ENCODE assay signal across 8 cellular contexts in genomic region chr5:71446540-71447216, GRCh38. TPM values are rescaled to one million over a fixed set of nuclear protein-coding genes. Genes with fewer than 3 reads are reported as not detected.
DNase-seq lines count a peak whose midpoint lies in the region; ATAC-seq and TF ChIP-seq lines count a peak whose summit lies in the region.
"Not testable (repeated sequence)": the region's sequence is repeated elsewhere in the genome, so short reads cannot be mapped to it uniquely, and the experiment has no call there.

No MANE protein-coding gene starts in this region.

- intact Hi-C loops in body of pancreas (cut with DNase I): not testable (repeated sequence)

- WGBS in body of pancreas, 2 donors: 54% methylated on average over 12 of the region's 13 CpGs

- H3K4me1 ChIP-seq in DOHH2 (ENCODE audit: control insufficient read depth, low read length); body of pancreas: not testable (repeated sequence)

- H3K27me3 ChIP-seq in DOHH2 (ENCODE audit: control insufficient read depth, low read length): peaks cover 14% of the 10 kb centered on the region
- not testable (repeated sequence) for H3K27me3 ChIP-seq in body of pancreas

- not testable (repeated sequence) for H3K4me1 Mint-ChIP-seq in T-helper 17 cell, memory B cell

- not testable (repeated sequence) for H4K20me1 ChIP-seq in DOHH2 (ENCODE audit: control insufficient read depth, insufficient read depth, low read depth, low read length)

- H3K9me3 ChIP-seq in DOHH2 (ENCODE audit: control insufficient read depth, insufficient read depth, low read length); T-helper 17 cell (ENCODE audit: control insufficient read depth, low read length, poor library complexity, severe bottlenecking); body of pancreas: not testable (repeated sequence)

- not testable (repeated sequence) for H3K36me3 ChIP-seq in DOHH2 (ENCODE audit: control insufficient read depth, low read length); body of pancreas (replicated peaks in 1 of 2; ENCODE audit: insufficient read depth in 1 of 2, low read depth in 2 of 2)

- not testable (repeated sequence) for TF ChIP-seq CTCF in DOHH2 (IDR thresholded peaks at IDR 0.05; ENCODE audit: low read depth, low read length, poor library complexity, severe bottlenecking); body of pancreas (IDR thresholded peaks at IDR 0.05)

- DNase-seq in NCI-H1694 (lab: John Stamatoyannopoulos, UW) (peak; percentile 33), superior temporal gyrus (ENCODE audit: extremely low spot score) (peak; percentile 48)
- DNase-seq in T-helper 17 cell; body of pancreas; memory B cell (ENCODE audit: low spot score in 2 of 2): not testable (repeated sequence)

- peak overlapping the region; percentile 12 for H3K4me3 Mint-ChIP-seq in T-helper 17 cell
- H3K4me3 Mint-ChIP-seq in memory B cell: peak overlapping the region; percentile 74

- ATAC-seq in GM19452 (IDR thresholded peaks at IDR 0.05; ENCODE audit: unreplicated experiment) (peak; percentile 28), HG03025 (IDR thresholded peaks at IDR 0.05; ENCODE audit: low FRiP score, unreplicated experiment) (peak; percentile 21), T-helper 17 cell (peak; percentile 22), body of pancreas (peak; percentile 8), memory B cell (ENCODE audit: low read depth) (peak; percentile 13)

- H3K9me2 ChIP-seq in DOHH2 (replicated peaks; ENCODE audit: control insufficient read depth, low read length): not testable (repeated sequence)

- not testable (repeated sequence) for H3K36me3 Mint-ChIP-seq in T-helper 17 cell (ENCODE audit: low read depth); memory B cell

- TF ChIP-seq POLR2A in body of pancreas (IDR thresholded peaks at IDR 0.05): not testable (repeated sequence)

- H3K27ac ChIP-seq in DOHH2 (ENCODE audit: low read depth, low read length); body of pancreas: not testable (repeated sequence)

- H3K4me2 ChIP-seq in DOHH2 (ENCODE audit: low read length): peak overlapping the region; percentile 49

- not testable (repeated sequence) for H3K27ac Mint-ChIP-seq in T-helper 17 cell, memory B cell

- peak overlapping the region; percentile 28; the same call in 1 of the 2 replicates for H3K4me3 ChIP-seq in DOHH2 (ENCODE audit: low read length)
- not testable (repeated sequence) for H3K4me3 ChIP-seq in body of pancreas

- not testable (repeated sequence) for H3K9me3 Mint-ChIP-seq in memory B cell

- peaks cover 18% of the 10 kb centered on the region for H3K27me3 Mint-ChIP-seq in T-helper 17 cell
- H3K27me3 Mint-ChIP-seq in memory B cell: not testable (repeated sequence)

- not testable (repeated sequence) for H3F3A ChIP-seq in DOHH2 (ENCODE audit: control insufficient read depth, insufficient read depth)

- H3K79me2 ChIP-seq in DOHH2 (ENCODE audit: control insufficient read depth, low read length): not testable (repeated sequence)

RNA-seq across cellular contexts. Expression of gene BDP1, which starts 8.8 kb away (rescaled TPM):
- total RNA-seq in T-helper 17 cell: 10 to 100 TPM; 37.8 to 38.7 TPM
- 10 to 100 TPM; 21.0 to 27.4 TPM for total RNA-seq in body of pancreas
